Comparison of ENCODE assay signal across 9 cellular contexts in the genomic region with DNA sequence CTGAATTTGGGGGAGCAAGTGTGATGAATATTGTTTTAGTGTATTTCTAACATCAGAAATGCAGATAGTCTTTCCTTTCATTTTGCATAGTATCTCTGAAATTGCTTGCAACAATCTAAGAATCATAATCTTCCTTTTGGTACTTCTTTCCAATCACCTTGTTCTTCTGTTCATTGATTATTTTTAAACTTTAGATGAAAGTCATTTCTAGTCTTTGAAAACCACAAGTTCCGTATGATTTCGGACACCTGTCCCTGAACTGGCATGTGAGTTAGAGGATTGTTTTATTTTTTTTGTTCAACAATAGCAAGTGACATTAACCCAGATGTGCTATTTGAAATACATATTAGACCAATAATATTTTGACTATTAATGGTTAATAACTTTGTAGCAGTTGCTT.
"Had no signal": no experiment of that assay in that cellular context is flagged by ENCODE, and none has a peak within 500 bp of the region (broad histone marks: within the 10 kb centered on the region; RNA-seq: fewer than 3 reads in every experiment).

No MANE protein-coding gene starts in this region.

- H3K4me1 ChIP-seq: HAP-1 had no signal

- H3K4me3 ChIP-seq: GM23248, HAP-1 had no signal

- DNase-seq: GM23248, GOT3, H7, Karpas-422, KBM-7 had no signal

- ATAC-seq: HepG2 had no signal

- H3K27ac ChIP-seq: GM23248, HL-60, KMS-11 had no signal

- H2AFZ ChIP-seq: GM23248 had no signal

- H3K4me2 ChIP-seq: KMS-11 had no signal

- H3K9ac ChIP-seq: GM23248, KMS-11 had no signal

- H3K36me3 ChIP-seq: HAP-1 had no signal

- H3K9me3 ChIP-seq: HAP-1 had no signal
